ENCODE assay signal across 14 cellular contexts in genomic region chr16:75860654-75861053, GRCh38.
DNase-seq lines count a peak whose midpoint lies in the region; ATAC-seq and TF ChIP-seq lines count a peak whose summit lies in the region.
"Had no signal": no experiment of that assay in that cellular context is flagged by ENCODE, and none has a peak within 500 bp of the region (broad histone marks: within the 10 kb centered on the region; RNA-seq: fewer than 3 reads in every experiment).

No MANE protein-coding gene starts in this region.

- no peak for TF ChIP-seq CTCF in WERI-Rb-1 (IDR thresholded peaks at IDR 0.05; ENCODE audit: low read depth, low read length)
- no peak for TF ChIP-seq CTCF in smooth muscle cell (IDR thresholded peaks at IDR 0.05; ENCODE audit: borderline replicate concordance, insufficient read depth, poor library complexity, severe bottlenecking)

- DNase-seq in NCI-H2107 treated with DMSO at 0.1 percent for 48 hours (lab: John Stamatoyannopoulos, UW; ENCODE audit: unreplicated experiment) (peak; percentile 12), NCI-H2107 (lab: John Stamatoyannopoulos, UW) (no peak), WERI-Rb-1 (peak; percentile 67), iris pigment epithelial cell (ENCODE audit: low read depth) (peak; percentile 7), smooth muscle cell (lab: John Stamatoyannopoulos, UW; ENCODE audit: unreplicated experiment) (no peak)
- no peak for DNase-seq in natural killer cell treated with Interleukin-12 subunit alpha and Interleukin-12 subunit beta and Interleukin-15 and Interleukin-18, amount 100 ng/mL, for 72 hours (ENCODE audit: low spot score)
- DNase-seq: amniotic stem cell, esophagus squamous epithelium, left cardiac atrium, OCI-M1, T1000 had no signal

- WGBS in smooth muscle cell (ENCODE audit: low lambda C conversion rate): 51% methylated on average over 9 of the region's 9 CpGs

- H4K20me1 ChIP-seq in smooth muscle cell (ENCODE audit: low read depth): no peaks in the 10 kb centered on the region

- no peaks in the 10 kb centered on the region for H3F3A ChIP-seq in smooth muscle cell (ENCODE audit: low read depth)

- no peaks in the 10 kb centered on the region for H3K79me2 ChIP-seq in smooth muscle cell (ENCODE audit: low read depth)

- H3K27me3 ChIP-seq in WERI-Rb-1 (ENCODE audit: insufficient read depth, low read depth, severe bottlenecking) (no peaks in the 10 kb centered on the region), smooth muscle cell (ENCODE audit: low read depth) (no peaks in the 10 kb centered on the region)
- H3K27me3 ChIP-seq: esophagus squamous epithelium had no signal

- no peak overlapping the region for H3K27ac ChIP-seq in WERI-Rb-1
- H3K27ac ChIP-seq in smooth muscle cell (ENCODE audit: low read depth): no peak overlapping the region
- H3K27ac ChIP-seq: esophagus squamous epithelium, KMS-11 had no signal

- no peak overlapping the region for H3K4me3 Mint-ChIP-seq in natural killer cell treated with Interleukin-12 subunit alpha and Interleukin-12 subunit beta and Interleukin-15 and Interleukin-18, amount 100 ng/mL, for 72 hours

- H3K4me1 ChIP-seq in smooth muscle cell (ENCODE audit: low read depth): no peaks in the 10 kb centered on the region
- H3K4me1 ChIP-seq: esophagus squamous epithelium had no signal

- H3K9me3 Mint-ChIP-seq in natural killer cell treated with Interleukin-12 subunit alpha and Interleukin-12 subunit beta and Interleukin-15 and Interleukin-18, amount 100 ng/mL, for 72 hours: peaks cover 2% of the 10 kb centered on the region

- H3K4me3 ChIP-seq in WERI-Rb-1 (ENCODE audit: low read depth, low read length) (peak overlapping the region; percentile 46), smooth muscle cell (no peak overlapping the region)
- H3K4me3 ChIP-seq: esophagus squamous epithelium had no signal

- ATAC-seq in GM18868 (IDR thresholded peaks at IDR 0.05; ENCODE audit: unreplicated experiment) (no peak), HG03378 (IDR thresholded peaks at IDR 0.05; ENCODE audit: unreplicated experiment) (no peak)
- no peak for ATAC-seq in natural killer cell treated with Interleukin-12 subunit alpha and Interleukin-12 subunit beta and Interleukin-15 and Interleukin-18, amount 100 ng/mL, for 72 hours

- H3K36me3 ChIP-seq in WERI-Rb-1 (no peaks in the 10 kb centered on the region), smooth muscle cell (ENCODE audit: low read depth) (no peaks in the 10 kb centered on the region)
- H3K36me3 ChIP-seq: esophagus squamous epithelium had no signal

- H3K27me3 Mint-ChIP-seq in natural killer cell treated with Interleukin-12 subunit alpha and Interleukin-12 subunit beta and Interleukin-15 and Interleukin-18, amount 100 ng/mL, for 72 hours: no peaks in the 10 kb centered on the region

- peak overlapping the region; percentile 9 for H3K4me2 ChIP-seq in smooth muscle cell
- H3K4me2 ChIP-seq: KMS-11 had no signal

- peak overlapping the region; percentile 82 for H2AFZ ChIP-seq in smooth muscle cell (ENCODE audit: low read depth)

- no peak overlapping the region for H3K27ac Mint-ChIP-seq in natural killer cell treated with Interleukin-12 subunit alpha and Interleukin-12 subunit beta and Interleukin-15 and Interleukin-18, amount 100 ng/mL, for 72 hours

- H3K36me3 Mint-ChIP-seq in natural killer cell treated with Interleukin-12 subunit alpha and Interleukin-12 subunit beta and Interleukin-15 and Interleukin-18, amount 100 ng/mL, for 72 hours: no peaks in the 10 kb centered on the region

- no peak overlapping the region for H3K9ac ChIP-seq in smooth muscle cell (ENCODE audit: low read depth)
- H3K9ac ChIP-seq: KMS-11 had no signal

- no peaks in the 10 kb centered on the region for H3K4me1 Mint-ChIP-seq in natural killer cell treated with Interleukin-12 subunit alpha and Interleukin-12 subunit beta and Interleukin-15 and Interleukin-18, amount 100 ng/mL, for 72 hours (ENCODE audit: low read depth in 2 of 2)

- H3K9me3 ChIP-seq in WERI-Rb-1 (ENCODE audit: severe bottlenecking): no peaks in the 10 kb centered on the region
- H3K9me3 ChIP-seq in smooth muscle cell (replicated peaks; ENCODE audit: low read depth): no peaks in the 10 kb centered on the region
- H3K9me3 ChIP-seq: esophagus squamous epithelium had no signal

Comparison
In these comparisons a context has a peak if more than half of its experiments do, and no peak if none do; other contexts are left out.
1. DNase-seq: peak in NCI-H2107 treated with DMSO at 0.1 percent for 48 hours (single experiment), WERI-Rb-1 (single experiment) and iris pigment epithelial cell (single experiment); none in NCI-H2107 (single experiment), smooth muscle cell (single experiment) and natural killer cell treated with Interleukin-12 subunit alpha and Interleukin-12 subunit beta and Interleukin-15 and Interleukin-18, amount 100 ng/mL, for 72 hours (single experiment).